24 cellular contexts compared by ENCODE assay signal in genomic region chr15:66625974-66626373, GRCh38.
A peak's percentile ranks its signal among the peaks of the same experiment; 100 is the strongest.
DNase-seq lines count a peak whose midpoint lies in the region; ATAC-seq, FAIRE-seq and TF ChIP-seq lines count a peak whose summit lies in the region.
"Had no signal": no experiment of that assay in that cellular context is flagged by ENCODE, and none has a peak within 500 bp of the region (broad histone marks: within the 10 kb centered on the region; RNA-seq: fewer than 3 reads in every experiment).

No MANE protein-coding gene starts in this region.

- H3K27me3 ChIP-seq in PC-3 (ENCODE audit: low read length), result no peaks in the 10 kb centered on the region
- H3K27me3 ChIP-seq in H1 (replicated peaks in 1 of 4; ENCODE audit: control insufficient read depth in 3 of 4, extremely low read depth in 1 of 4, insufficient read depth in 3 of 4, low read length in 3 of 4), result peaks cover 0 to 2% (median 1%) of the 10 kb centered on the region in 4 experiments; a peak in 4 of 7 replicates
- no peaks in the 10 kb centered on the region for H3K27me3 ChIP-seq in trophoblast cell (ENCODE audit: insufficient read depth, low read length)

- no peak overlapping the region for H2BK120ac ChIP-seq in H1 (replicated peaks; ENCODE audit: low read depth, low read length)
- H2BK120ac ChIP-seq in trophoblast cell (ENCODE audit: insufficient read depth, low read length, poor library complexity), result no peak overlapping the region

- CTCF ChIA-PET in HEK293T (lab: Yijun Ruan, JAX) (interaction anchor here (1.3 kb wide), 1 partner anchor 81 kb away, joined by 3 read pairs; no protein-coding TSS in a partner anchor), PC-3 (lab: Charles Lee) (no interaction called here), H1 (lab: Charles Lee; ENCODE audit: partially characterized antibody) (interaction anchor here (1.2 to 1.8 kb wide), 2 partner anchors 37 to 81 kb away, joined by 3 to 4 read pairs; no protein-coding TSS in a partner anchor)

- H3K4ac ChIP-seq in H1 (replicated peaks; ENCODE audit: insufficient read length, low read depth, low read length) (no peak overlapping the region), trophoblast cell (ENCODE audit: low read depth, low read length) (no peak overlapping the region)

- H2BK15ac ChIP-seq in H1 (ENCODE audit: low read length), result no peak overlapping the region

- H3K9me3 Mint-ChIP-seq in effector memory CD8-positive, alpha-beta T cell, result no peaks in the 10 kb centered on the region
- H3K9me3 Mint-ChIP-seq: HFFc6 had no signal

- H3K4me3 ChIP-seq in PC-3 (ENCODE audit: low read length) (no peak overlapping the region), H1 (ENCODE audit: extremely low read depth in 1 of 4, insufficient read depth in 2 of 4, low read depth in 3 of 4, low read length in 4 of 4) (no peak overlapping the region), trophoblast cell (ENCODE audit: low read depth, low read length) (no peak overlapping the region)
- H3K4me3 ChIP-seq: GM12878, SK-N-MC had no signal

- 79% methylated on average over 4 of the region's 4 CpGs; no CpG with 5 or more reads in 1 of the 2 experiments for WGBS in H1 (ENCODE audit: extremely low coverage in 1 of 2, insufficient coverage in 1 of 2, insufficient read length in 1 of 2, insufficient replicate concordance in 2 of 2, low coverage in 1 of 2, low lambda C conversion rate in 2 of 2, missing lambda C conversion rate in 1 of 2), 2 experiments
- WGBS in trophoblast cell (ENCODE audit: extremely low coverage, insufficient coverage, insufficient read length), result no CpG with 5 or more reads among the region's 4 CpGs

- no peak for TF ChIP-seq EP300 in H1 (IDR thresholded peaks at IDR 0.05; ENCODE audit: borderline replicate concordance in 1 of 2, low read depth in 2 of 2, low read length in 2 of 2)

- H3K9ac ChIP-seq in PC-3 (ENCODE audit: low read length) (no peak overlapping the region), H1 (replicated peaks in 1 of 4; ENCODE audit: extremely low read depth in 1 of 4, low read depth in 3 of 4, low read length in 3 of 4) (no peak overlapping the region), trophoblast cell (ENCODE audit: low read length) (no peak overlapping the region)

- H3K9me3 ChIP-seq in PC-3 (ENCODE audit: low read length) (no peaks in the 10 kb centered on the region), H1 (ENCODE audit: insufficient read depth in 2 of 2, low read depth in 1 of 2, low read length in 1 of 2) (no peaks in the 10 kb centered on the region), trophoblast cell (ENCODE audit: insufficient read depth, low read depth, low read length) (no peaks in the 10 kb centered on the region)

- H4K91ac ChIP-seq in H1 (replicated peaks; ENCODE audit: insufficient read length, low read length) (peak overlapping the region; percentile 45), trophoblast cell (ENCODE audit: low read depth, low read length) (no peak overlapping the region)

- peaks cover 20 to 36% of the 10 kb centered on the region in 2 donors for H3K27me3 Mint-ChIP-seq in effector memory CD8-positive, alpha-beta T cell

- peak overlapping the region; percentile 2; the same call in 1 of the 2 replicates for H2BK5ac ChIP-seq in H1 (ENCODE audit: low read depth, low read length)
- H2BK5ac ChIP-seq in trophoblast cell (ENCODE audit: low read depth, low read length, poor library complexity), result no peak overlapping the region

- H4K8ac ChIP-seq in H1 (ENCODE audit: extremely low read depth, insufficient read depth, low read length) (no peak overlapping the region), trophoblast cell (ENCODE audit: low read depth, low read length) (no peak overlapping the region)

- no peaks in the 10 kb centered on the region for H3K4me1 Mint-ChIP-seq in effector memory CD8-positive, alpha-beta T cell (ENCODE audit: low read depth in 2 of 2)
- H3K4me1 Mint-ChIP-seq: CD4-positive, alpha-beta memory T cell had no signal

- no peak overlapping the region for H3K23ac ChIP-seq in H1 (ENCODE audit: insufficient read length)
- no peak overlapping the region for H3K23ac ChIP-seq in trophoblast cell (ENCODE audit: low read length)

- H3K4me2 ChIP-seq in PC-3 (ENCODE audit: low read length) (no peak overlapping the region), H1 (ENCODE audit: insufficient read depth in 1 of 2, low read depth in 2 of 2, low read length in 2 of 2) (peak overlapping the region; percentile 1 to 9; a peak in 1 of 4 replicates), trophoblast cell (ENCODE audit: low read length) (no peak overlapping the region)

- H3K56ac ChIP-seq in H1 (replicated peaks; ENCODE audit: insufficient read length, low read depth, low read length), result no peak overlapping the region

- FAIRE-seq in H1 (lab: Jason Lieb, UNC), result no peak
- FAIRE-seq: GM12878, H54 had no signal

- H3K79me2 ChIP-seq in PC-3 (ENCODE audit: low read length) (no peaks in the 10 kb centered on the region), H1 (ENCODE audit: control insufficient read depth in 1 of 2, insufficient read depth in 2 of 2, low read length in 2 of 2) (no peaks in the 10 kb centered on the region), trophoblast cell (ENCODE audit: control insufficient read depth, insufficient read depth, low read length, poor library complexity) (peaks cover 13% of the 10 kb centered on the region)

- H3K36me3 Mint-ChIP-seq in effector memory CD8-positive, alpha-beta T cell (ENCODE audit: insufficient read depth), result no peaks in the 10 kb centered on the region

- intact Hi-C loops in PC-3 (cut with micrococcal nuclease), result no loop called here

- TF ChIP-seq CTCF in PC-3 (conservative IDR thresholded peaks at IDR 0.05; ENCODE audit: low read depth, low read length) (no peak), H1 (IDR thresholded peaks at IDR 0.05; ENCODE audit: control extremely low read depth in 1 of 3, insufficient read depth in 1 of 3, low read depth in 1 of 3, low read length in 3 of 3) (no peak)

- H3K4me3 Mint-ChIP-seq in effector memory CD8-positive, alpha-beta T cell, result no peak overlapping the region
- H3K4me3 Mint-ChIP-seq: CD4-positive, alpha-beta memory T cell; HFFc6 had no signal

- no peak overlapping the region for H3K27ac ChIP-seq in PC-3 (ENCODE audit: low read length)
- no peak overlapping the region for H3K27ac ChIP-seq in H1 (ENCODE audit: low read depth, low read length)
- no peak overlapping the region for H3K27ac ChIP-seq in trophoblast cell (ENCODE audit: low read depth, low read length)
- H3K27ac ChIP-seq: RWPE1, SK-N-MC had no signal

- no peak for DNase-seq in HEK293T (ENCODE audit: extremely low spot score)
- DNase-seq in PC-3, result peak; percentile 9
- DNase-seq in H1 (ENCODE audit: low read depth in 1 of 2, low spot score in 2 of 2), result no peak
- DNase-seq in trophoblast cell, result peak in 1 of 2 donors; percentile 10
- DNase-seq in NCI-H128 (lab: John Stamatoyannopoulos, UW; ENCODE audit: unreplicated experiment), result no peak
- no peak for DNase-seq in effector memory CD8-positive, alpha-beta T cell
- no peak for DNase-seq in activated gamma-delta T cell (lab: John Stamatoyannopoulos, UW)
- DNase-seq: C1 segment of cervical spinal cord; CD4-positive, alpha-beta memory T cell; COR-L47; GDM1; HFFc6; Karpas-422; MV-4-11; NCI-H1105; NCI-H146; NCI-H2029; NCI-H446 treated with DMSO at 0.1 percent for 48 hours; SHP77 treated with DMSO at 0.1 percent for 48 hours had no signal

- no peak overlapping the region for H3K18ac ChIP-seq in H1 (ENCODE audit: extremely low read depth, low read length)
- H3K18ac ChIP-seq in trophoblast cell (ENCODE audit: low read length), result no peak overlapping the region

- no peaks in the 10 kb centered on the region for H3F3A ChIP-seq in PC-3 (ENCODE audit: low read length, unreplicated experiment)

- no TSS peak for BruUV-seq in PC-3 (replicated peaks; lab: Mats Ljungman, UMichigan)

- H3K36me3 ChIP-seq in PC-3 (ENCODE audit: low read depth, low read length) (no peaks in the 10 kb centered on the region), H1 (ENCODE audit: control insufficient read depth in 2 of 4, insufficient read depth in 4 of 4, low read length in 3 of 4) (no peaks in the 10 kb centered on the region), trophoblast cell (ENCODE audit: control insufficient read depth in 1 of 2, insufficient read depth in 2 of 2, low read length in 2 of 2) (no peaks in the 10 kb centered on the region)

- H3K14ac ChIP-seq in H1 (ENCODE audit: insufficient read length) (no peak overlapping the region), trophoblast cell (ENCODE audit: low read length) (no peak overlapping the region)

- no peak for TF ChIP-seq RAD21 in H1 (IDR thresholded peaks at IDR 0.05 in 1 of 2, conservative IDR thresholded peaks at IDR 0.05 in 1 of 2; ENCODE audit: low read depth in 2 of 2, low read length in 2 of 2)

- H3K27ac Mint-ChIP-seq in effector memory CD8-positive, alpha-beta T cell, result no peak overlapping the region
- H3K27ac Mint-ChIP-seq: HFFc6 had no signal

- H3K23me2 ChIP-seq in H1 (ENCODE audit: low read depth, low read length), result no peaks in the 10 kb centered on the region; the same call in 1 of the 2 replicates

- H4K20me1 ChIP-seq in PC-3 (ENCODE audit: low read length), result no peaks in the 10 kb centered on the region
- H4K20me1 ChIP-seq in H1 (replicated peaks in 1 of 2; ENCODE audit: control insufficient read depth in 1 of 2, insufficient read depth in 2 of 2, low read length in 2 of 2), result no peaks in the 10 kb centered on the region

- POLR2A ChIA-PET in HEK293T (lab: Yijun Ruan, JAX) (no interaction called here), PC-3 (lab: Charles Lee; ENCODE audit: unreplicated experiment) (no interaction called here), H1 (lab: Charles Lee; ENCODE audit: partially characterized antibody) (interaction anchor here (0.8 kb wide), 1 partner anchor 152 kb away, joined by 3 read pairs; no protein-coding TSS in a partner anchor)

- no peaks in the 10 kb centered on the region for H3K9me2 ChIP-seq in PC-3 (replicated peaks; ENCODE audit: low read length)

- H4K12ac ChIP-seq in trophoblast cell (ENCODE audit: low read depth, low read length), result no peak overlapping the region

- H3K4me1 ChIP-seq in PC-3 (ENCODE audit: insufficient read depth, low read length), result no peaks in the 10 kb centered on the region
- H3K4me1 ChIP-seq in H1 (replicated peaks in 1 of 4; ENCODE audit: control insufficient read depth in 3 of 4, insufficient read depth in 4 of 4, low read length in 3 of 4), result peaks cover 10 to 25% (median 21%) of the 10 kb centered on the region in 4 experiments
- peaks cover 32 to 37% of the 10 kb centered on the region in 2 experiments for H3K4me1 ChIP-seq in trophoblast cell (ENCODE audit: control insufficient read depth in 1 of 2, insufficient read depth in 2 of 2, low read length in 2 of 2)

- H2AFZ ChIP-seq in PC-3 (ENCODE audit: low read length), result no peak overlapping the region
- no peak overlapping the region for H2AFZ ChIP-seq in H1 (ENCODE audit: low read length)
- no peak overlapping the region for H2AFZ ChIP-seq in trophoblast cell (ENCODE audit: insufficient read depth, low read length, poor library complexity)

- H3K79me1 ChIP-seq in H1 (ENCODE audit: low read depth, low read length) (no peaks in the 10 kb centered on the region), trophoblast cell (ENCODE audit: low read length) (peaks cover 38% of the 10 kb centered on the region)

- no peak overlapping the region for H4K5ac ChIP-seq in H1 (ENCODE audit: insufficient read length, low read depth, low read length)

- H2BK20ac ChIP-seq in H1 (ENCODE audit: low read length), result peak overlapping the region; percentile 9; the same call in 1 of the 2 replicates

- H2BK12ac ChIP-seq in H1 (ENCODE audit: low read depth, low read length) (no peak overlapping the region), trophoblast cell (ENCODE audit: low read length) (peak overlapping the region; percentile 47)

- ATAC-seq in PC-3 (peak; percentile 37; the same call in 1 of the 2 replicates), HG03439 (IDR thresholded peaks at IDR 0.05; ENCODE audit: unreplicated experiment) (no peak)
- no peak for ATAC-seq in effector memory CD8-positive, alpha-beta T cell (replicated peaks)
- ATAC-seq: GM12878 had no signal

- H2AK5ac ChIP-seq in H1 (ENCODE audit: low read depth, low read length) (no peak overlapping the region), trophoblast cell (ENCODE audit: low read length) (no peak overlapping the region)

- TF ChIP-seq POLR2A in H1 (IDR thresholded peaks at IDR 0.05; ENCODE audit: control extremely low read depth in 1 of 2, low read depth in 2 of 2, low read length in 2 of 2), result no peak

Comparison
In these comparisons a context has a peak if more than half of its experiments do, and no peak if none do; other contexts are left out.
1. H3K4me2 ChIP-seq: peak in H1 (2 of 2); none in PC-3 (single experiment) and trophoblast cell (single experiment).